1 cellular context compared by ENCODE assay signal in genomic region chr11:119376197-119376847, GRCh38.
TF ChIP-seq lines count a peak whose summit lies in the region.

No MANE protein-coding gene starts in this region.

TF ChIP-seq in HepG2, 621 proteins besides CTCF, POLR2A, EP300 and RAD21 (continued from another document and continues in another):
- TF ChIP-seq IRF1 (CRISPR knock-in tag; IDR thresholded peaks at IDR 0.05; ENCODE audit: low read depth) (no peak), AGO1 (IDR thresholded peaks at IDR 0.05; ENCODE audit: low read depth, low read length, poor library complexity, severe bottlenecking) (peak; percentile 46), FOXJ3 (CRISPR knock-in tag; IDR thresholded peaks at IDR 0.05; ENCODE audit: borderline replicate concordance) (peak; percentile 74; the same call in 1 of the 2 replicates), E2F2 (CRISPR knock-in tag; IDR thresholded peaks at IDR 0.05; ENCODE audit: borderline replicate concordance) (no peak), SMC3 (IDR thresholded peaks at IDR 0.05; ENCODE audit: low read length) (no peak), YEATS4 (CRISPR knock-in tag; IDR thresholded peaks at IDR 0.05; ENCODE audit: borderline replicate concordance) (no peak), NFIC (IDR thresholded peaks at IDR 0.05; ENCODE audit: low read length) (no peak), CHCHD3 (CRISPR knock-in tag; IDR thresholded peaks at IDR 0.05) (no peak), PHF5A (CRISPR knock-in tag; IDR thresholded peaks at IDR 0.05; ENCODE audit: low read depth, unreplicated experiment) (no peak), TBP (CRISPR knock-in tag; IDR thresholded peaks at IDR 0.05) (no peak), FOXC1 (CRISPR knock-in tag; IDR thresholded peaks at IDR 0.05; ENCODE audit: borderline replicate concordance) (no peak), SRSF4 (IDR thresholded peaks at IDR 0.05; ENCODE audit: low read depth, low read length, poor library complexity, severe bottlenecking) (no peak), RFX5 (IDR thresholded peaks at IDR 0.05; ENCODE audit: low read depth, low read length) (no peak; the same call in 1 of the 2 replicates), ZFY (CRISPR knock-in tag; IDR thresholded peaks at IDR 0.05) (peak; percentile 55), ZNF432 (CRISPR knock-in tag; IDR thresholded peaks at IDR 0.05; ENCODE audit: borderline replicate concordance) (no peak), TP53 (CRISPR knock-in tag; conservative IDR thresholded peaks at IDR 0.05) (peak; percentile 99), ZNF772 (CRISPR knock-in tag; IDR thresholded peaks at IDR 0.05) (0 out of 2 replicates have a peak, but pooled peaks have one; percentile 36), RBFOX2 (IDR thresholded peaks at IDR 0.05; ENCODE audit: low read depth, low read length) (peak; percentile 48; the same call in 1 of the 2 replicates), POGZ (CRISPR knock-in tag; IDR thresholded peaks at IDR 0.05) (peak; percentile 47; the same call in 1 of the 2 replicates), TMF1 (CRISPR knock-in tag; IDR thresholded peaks at IDR 0.05; ENCODE audit: low read depth) (no peak), SIX4 (CRISPR knock-in tag; IDR thresholded peaks at IDR 0.05) (peak; percentile 68), IKZF4 (CRISPR knock-in tag; IDR thresholded peaks at IDR 0.05; ENCODE audit: borderline replicate concordance, low read depth, not compliant biosample characterization) (no peak), ZFP62 (CRISPR knock-in tag; IDR thresholded peaks at IDR 0.05) (no peak), ZNF784 (CRISPR knock-in tag; IDR thresholded peaks at IDR 0.05; ENCODE audit: borderline replicate concordance) (no peak), JUND (CRISPR knock-in tag; IDR thresholded peaks at IDR 0.05) (no peak), RNF2 (conservative IDR thresholded peaks at IDR 0.05; ENCODE audit: low read depth) (no peak), ELF1 (CRISPR knock-in tag; IDR thresholded peaks at IDR 0.05) (0 out of 2 replicates have a peak, but pooled peaks have one; percentile 26), THAP7 (CRISPR knock-in tag; IDR thresholded peaks at IDR 0.05) (no peak), SRF (IDR thresholded peaks at IDR 0.05; ENCODE audit: low read depth, low read length) (no peak), MAF1 (CRISPR knock-in tag; IDR thresholded peaks at IDR 0.05; ENCODE audit: borderline replicate concordance) (peak; percentile 66; the same call in 1 of the 2 replicates), ZNF878 (CRISPR knock-in tag; IDR thresholded peaks at IDR 0.05) (no peak), ZBTB7B (CRISPR knock-in tag; IDR thresholded peaks at IDR 0.05) (peak; percentile 76), ZNF281 (CRISPR knock-in tag; IDR thresholded peaks at IDR 0.05; ENCODE audit: borderline replicate concordance) (peak; percentile 23; the same call in 1 of the 2 replicates), ZNF101 (CRISPR knock-in tag; IDR thresholded peaks at IDR 0.05; ENCODE audit: borderline replicate concordance, low read depth) (no peak), ZSCAN12 (CRISPR knock-in tag; IDR thresholded peaks at IDR 0.05) (no peak), MEIS1 (CRISPR knock-in tag; IDR thresholded peaks at IDR 0.05; ENCODE audit: borderline replicate concordance) (no peak), ZNF331 (CRISPR knock-in tag; IDR thresholded peaks at IDR 0.05) (0 out of 2 replicates have a peak, but pooled peaks have one; percentile 64), FOXP4 (CRISPR knock-in tag; IDR thresholded peaks at IDR 0.05) (peak; percentile 70; the same call in 1 of the 2 replicates)
- TF ChIP-seq, protein P1, sequence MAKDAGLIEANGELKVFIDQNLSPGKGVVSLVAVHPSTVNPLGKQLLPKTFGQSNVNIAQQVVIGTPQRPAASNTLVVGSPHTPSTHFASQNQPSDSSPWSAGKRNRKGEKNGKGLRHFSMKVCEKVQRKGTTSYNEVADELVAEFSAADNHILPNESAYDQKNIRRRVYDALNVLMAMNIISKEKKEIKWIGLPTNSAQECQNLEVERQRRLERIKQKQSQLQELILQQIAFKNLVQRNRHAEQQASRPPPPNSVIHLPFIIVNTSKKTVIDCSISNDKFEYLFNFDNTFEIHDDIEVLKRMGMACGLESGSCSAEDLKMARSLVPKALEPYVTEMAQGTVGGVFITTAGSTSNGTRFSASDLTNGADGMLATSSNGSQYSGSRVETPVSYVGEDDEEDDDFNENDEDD (CRISPR knock-in tag; IDR thresholded peaks at IDR 0.05; ENCODE audit: borderline replicate concordance), result no peak; the same call in 1 of the 2 replicates
- TF ChIP-seq, protein P2, sequence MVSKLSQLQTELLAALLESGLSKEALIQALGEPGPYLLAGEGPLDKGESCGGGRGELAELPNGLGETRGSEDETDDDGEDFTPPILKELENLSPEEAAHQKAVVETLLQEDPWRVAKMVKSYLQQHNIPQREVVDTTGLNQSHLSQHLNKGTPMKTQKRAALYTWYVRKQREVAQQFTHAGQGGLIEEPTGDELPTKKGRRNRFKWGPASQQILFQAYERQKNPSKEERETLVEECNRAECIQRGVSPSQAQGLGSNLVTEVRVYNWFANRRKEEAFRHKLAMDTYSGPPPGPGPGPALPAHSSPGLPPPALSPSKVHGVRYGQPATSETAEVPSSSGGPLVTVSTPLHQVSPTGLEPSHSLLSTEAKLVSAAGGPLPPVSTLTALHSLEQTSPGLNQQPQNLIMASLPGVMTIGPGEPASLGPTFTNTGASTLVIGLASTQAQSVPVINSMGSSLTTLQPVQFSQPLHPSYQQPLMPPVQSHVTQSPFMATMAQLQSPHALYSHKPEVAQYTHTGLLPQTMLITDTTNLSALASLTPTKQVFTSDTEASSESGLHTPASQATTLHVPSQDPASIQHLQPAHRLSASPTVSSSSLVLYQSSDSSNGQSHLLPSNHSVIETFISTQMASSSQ (IDR thresholded peaks at IDR 0.05; ENCODE audit: low read depth), result no peak
- TF ChIP-seq, protein P2 (CRISPR knock-in tag; IDR thresholded peaks at IDR 0.05; ENCODE audit: borderline replicate concordance), result peak; percentile 66; the same call in 1 of the 2 replicates
- TF ChIP-seq, protein P3, sequence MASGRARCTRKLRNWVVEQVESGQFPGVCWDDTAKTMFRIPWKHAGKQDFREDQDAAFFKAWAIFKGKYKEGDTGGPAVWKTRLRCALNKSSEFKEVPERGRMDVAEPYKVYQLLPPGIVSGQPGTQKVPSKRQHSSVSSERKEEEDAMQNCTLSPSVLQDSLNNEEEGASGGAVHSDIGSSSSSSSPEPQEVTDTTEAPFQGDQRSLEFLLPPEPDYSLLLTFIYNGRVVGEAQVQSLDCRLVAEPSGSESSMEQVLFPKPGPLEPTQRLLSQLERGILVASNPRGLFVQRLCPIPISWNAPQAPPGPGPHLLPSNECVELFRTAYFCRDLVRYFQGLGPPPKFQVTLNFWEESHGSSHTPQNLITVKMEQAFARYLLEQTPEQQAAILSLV (CRISPR knock-in tag; IDR thresholded peaks at IDR 0.05; ENCODE audit: borderline replicate concordance), result peak; percentile 59; the same call in 1 of the 2 replicates
- TF ChIP-seq, protein P4, sequence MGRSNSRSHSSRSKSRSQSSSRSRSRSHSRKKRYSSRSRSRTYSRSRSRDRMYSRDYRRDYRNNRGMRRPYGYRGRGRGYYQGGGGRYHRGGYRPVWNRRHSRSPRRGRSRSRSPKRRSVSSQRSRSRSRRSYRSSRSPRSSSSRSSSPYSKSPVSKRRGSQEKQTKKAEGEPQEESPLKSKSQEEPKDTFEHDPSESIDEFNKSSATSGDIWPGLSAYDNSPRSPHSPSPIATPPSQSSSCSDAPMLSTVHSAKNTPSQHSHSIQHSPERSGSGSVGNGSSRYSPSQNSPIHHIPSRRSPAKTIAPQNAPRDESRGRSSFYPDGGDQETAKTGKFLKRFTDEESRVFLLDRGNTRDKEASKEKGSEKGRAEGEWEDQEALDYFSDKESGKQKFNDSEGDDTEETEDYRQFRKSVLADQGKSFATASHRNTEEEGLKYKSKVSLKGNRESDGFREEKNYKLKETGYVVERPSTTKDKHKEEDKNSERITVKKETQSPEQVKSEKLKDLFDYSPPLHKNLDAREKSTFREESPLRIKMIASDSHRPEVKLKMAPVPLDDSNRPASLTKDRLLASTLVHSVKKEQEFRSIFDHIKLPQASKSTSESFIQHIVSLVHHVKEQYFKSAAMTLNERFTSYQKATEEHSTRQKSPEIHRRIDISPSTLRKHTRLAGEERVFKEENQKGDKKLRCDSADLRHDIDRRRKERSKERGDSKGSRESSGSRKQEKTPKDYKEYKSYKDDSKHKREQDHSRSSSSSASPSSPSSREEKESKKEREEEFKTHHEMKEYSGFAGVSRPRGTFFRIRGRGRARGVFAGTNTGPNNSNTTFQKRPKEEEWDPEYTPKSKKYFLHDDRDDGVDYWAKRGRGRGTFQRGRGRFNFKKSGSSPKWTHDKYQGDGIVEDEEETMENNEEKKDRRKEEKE (IDR thresholded peaks at IDR 0.05), result no peak
